ENCODE assay signal across 8 cellular contexts in the genomic region with DNA sequence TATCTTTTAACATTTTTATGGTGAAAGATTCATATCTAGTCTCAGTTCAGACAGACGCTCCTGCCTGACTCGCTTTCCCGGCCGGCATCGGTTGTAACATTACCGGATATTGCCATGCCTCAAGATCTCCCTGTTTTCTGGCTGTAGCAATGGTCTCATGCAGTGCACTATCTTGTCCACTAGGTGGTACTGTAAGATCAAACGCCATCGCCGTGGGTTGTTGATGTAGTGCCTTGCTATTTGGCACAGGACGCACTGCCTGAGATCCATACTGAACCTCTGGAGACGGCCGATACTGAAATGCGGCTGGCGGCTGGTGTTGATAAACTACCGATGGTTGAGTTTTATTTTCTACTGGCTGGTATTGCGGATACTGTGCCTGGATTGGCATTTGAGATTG.
A peak's percentile ranks its signal among the peaks of the same experiment; 100 is the strongest.
DNase-seq lines count a peak whose midpoint lies in the region; ATAC-seq, FAIRE-seq and TF ChIP-seq lines count a peak whose summit lies in the region.
"Not testable (repeated sequence)": the region's sequence is repeated elsewhere in the genome, so short reads cannot be mapped to it uniquely, and the experiment has no call there.

No MANE protein-coding gene starts in this region.

- H3K9me3 Mint-ChIP-seq in CD8-positive, alpha-beta T cell; activated CD8-positive, alpha-beta T cell treated with anti-CD3 and anti-CD28 coated beads, Interleukin-2, amount 10 ng/mL, durations not matched to agents 7 days and 5 days (ENCODE audit: insufficient read depth): not testable (repeated sequence)

- H3K27me3 ChIP-seq in CD8-positive, alpha-beta T cell (ENCODE audit: insufficient read depth, low read length); Peyer's patch; bronchial epithelial cell (ENCODE audit: control insufficient read depth, insufficient read depth, low read length); right cardiac atrium (ENCODE audit: control insufficient read depth, insufficient read depth); parathyroid adenoma (ENCODE audit: control insufficient read depth, insufficient read depth, low read length): not testable (repeated sequence)

- peak; percentile 81 for TF ChIP-seq CTCF in CD8-positive, alpha-beta T cell (IDR thresholded peaks at IDR 0.05)
- TF ChIP-seq CTCF in Peyer's patch (IDR thresholded peaks at IDR 0.05) (peak; percentile 57 to 86 (median 75)), bronchial epithelial cell (IDR thresholded peaks at IDR 0.05; ENCODE audit: insufficient read depth, low read length, severe bottlenecking) (peak; percentile 52), parathyroid adenoma (IDR thresholded peaks at IDR 0.05) (peak; percentile 71)

- not testable (repeated sequence) for H3K4me3 ChIP-seq in CD8-positive, alpha-beta T cell (ENCODE audit: low read depth, low read length); bronchial epithelial cell (ENCODE audit: low read depth, low read length); right cardiac atrium (ENCODE audit: low read length); parathyroid adenoma (ENCODE audit: low read depth, low read length)
- H3K4me3 ChIP-seq in Peyer's patch: peak overlapping the region in 1 of 4 donors; percentile 37

- not testable (repeated sequence) for H3K4me1 Mint-ChIP-seq in CD8-positive, alpha-beta T cell (ENCODE audit: low read depth); activated CD8-positive, alpha-beta T cell treated with anti-CD3 and anti-CD28 coated beads, Interleukin-2, amount 10 ng/mL, durations not matched to agents 7 days and 5 days (ENCODE audit: low read depth)

- TF ChIP-seq EP300 in Ishikawa (IDR thresholded peaks at IDR 0.05; ENCODE audit: borderline replicate concordance): not testable (repeated sequence)

- TF ChIP-seq POLR2A in Peyer's patch (IDR thresholded peaks at IDR 0.05): not testable (repeated sequence)

- H3K9ac ChIP-seq in parathyroid adenoma: not testable (repeated sequence)

- not testable (repeated sequence) for H3K4me1 ChIP-seq in CD8-positive, alpha-beta T cell (ENCODE audit: insufficient read depth, low read length); Peyer's patch; right cardiac atrium (ENCODE audit: control insufficient read depth, insufficient read depth, low read length); parathyroid adenoma

- ATAC-seq in CD8-positive, alpha-beta T cell; activated CD8-positive, alpha-beta T cell treated with anti-CD3 and anti-CD28 coated beads, Interleukin-2, amount 10 ng/mL, durations not matched to agents 7 days and 5 days; right cardiac atrium: not testable (repeated sequence)

- peak; percentile 65 for TF ChIP-seq RAD21 in Ishikawa (IDR thresholded peaks at IDR 0.05; ENCODE audit: low read depth)

- peak; percentile 2 to 69 (median 36) for DNase-seq in CD8-positive, alpha-beta T cell
- peak in 2 of 3 donors; percentile 42 to 75 for DNase-seq in Peyer's patch
- DNase-seq in activated CD8-positive, alpha-beta T cell treated with anti-CD3 and anti-CD28 coated beads, Interleukin-2, amount 10 ng/mL, durations not matched to agents 7 days and 5 days: peak; percentile 63
- DNase-seq in bronchial epithelial cell (ENCODE audit: low read depth): peak; percentile 56
- DNase-seq in right cardiac atrium: peak; percentile 55 to 82 (median 72)
- peak; percentile 2 to 28 for DNase-seq in stimulated activated CD8-positive, alpha-beta memory T cell treated with anti-CD3 and anti-CD28 coated beads, Interleukin-4, amount 100 ng/mL, for 4 hours (ENCODE audit: low read depth in 2 of 2, low spot score in 1 of 2)

- CTCF ChIA-PET in CD8-positive, alpha-beta T cell (lab: Charles Lee): interaction anchor here (1.4 kb wide), 1 partner anchor 126 kb away, joined by 3 read pairs; no protein-coding TSS in a partner anchor
- CTCF ChIA-PET in activated CD8-positive, alpha-beta T cell treated with anti-CD3 and anti-CD28 coated beads, Interleukin-2, amount 10 ng/mL, durations not matched to agents 7 days and 5 days (lab: Charles Lee): not testable (repeated sequence)

- H3K27ac Mint-ChIP-seq in CD8-positive, alpha-beta T cell; activated CD8-positive, alpha-beta T cell treated with anti-CD3 and anti-CD28 coated beads, Interleukin-2, amount 10 ng/mL, durations not matched to agents 7 days and 5 days: not testable (repeated sequence)

- 1% methylated on average over 16 of the region's 16 CpGs for WGBS in right cardiac atrium

- not testable (repeated sequence) for H3K9me3 ChIP-seq in CD8-positive, alpha-beta T cell (ENCODE audit: low read length); Peyer's patch; right cardiac atrium (ENCODE audit: control insufficient read depth, low read length); parathyroid adenoma (ENCODE audit: control insufficient read depth, low read length)

- peak overlapping the region; percentile 64 for H3K4me3 Mint-ChIP-seq in CD8-positive, alpha-beta T cell
- not testable (repeated sequence) for H3K4me3 Mint-ChIP-seq in activated CD8-positive, alpha-beta T cell treated with anti-CD3 and anti-CD28 coated beads, Interleukin-2, amount 10 ng/mL, durations not matched to agents 7 days and 5 days

- H2AFZ ChIP-seq in parathyroid adenoma: peak overlapping the region; percentile 33

- POLR2A ChIA-PET in CD8-positive, alpha-beta T cell (lab: Charles Lee); activated CD8-positive, alpha-beta T cell treated with anti-CD3 and anti-CD28 coated beads, Interleukin-2, amount 10 ng/mL, durations not matched to agents 7 days and 5 days (lab: Charles Lee): not testable (repeated sequence)

- not testable (repeated sequence) for H3K36me3 Mint-ChIP-seq in CD8-positive, alpha-beta T cell; activated CD8-positive, alpha-beta T cell treated with anti-CD3 and anti-CD28 coated beads, Interleukin-2, amount 10 ng/mL, durations not matched to agents 7 days and 5 days (ENCODE audit: low read depth)

- H3K4me2 ChIP-seq in parathyroid adenoma (ENCODE audit: low read length): not testable (repeated sequence)

- peaks cover 11% of the 10 kb centered on the region for H3K27me3 Mint-ChIP-seq in CD8-positive, alpha-beta T cell (ENCODE audit: low read depth)
- peaks cover 19% of the 10 kb centered on the region for H3K27me3 Mint-ChIP-seq in activated CD8-positive, alpha-beta T cell treated with anti-CD3 and anti-CD28 coated beads, Interleukin-2, amount 10 ng/mL, durations not matched to agents 7 days and 5 days (ENCODE audit: low read depth)

- FAIRE-seq in bronchial epithelial cell (lab: Jason Lieb, UNC): not testable (repeated sequence)

- H3K36me3 ChIP-seq in CD8-positive, alpha-beta T cell (ENCODE audit: insufficient read depth, low read length); Peyer's patch; bronchial epithelial cell (ENCODE audit: control insufficient read depth, insufficient read depth, low read length); parathyroid adenoma (ENCODE audit: control insufficient read depth, insufficient read depth, low read length): not testable (repeated sequence)

- not testable (repeated sequence) for H3K79me2 ChIP-seq in parathyroid adenoma

- intact Hi-C loops in CD8-positive, alpha-beta T cell (cut with DNase I, micrococcal nuclease): loop anchor here (2.0 to 10.0 kb wide), 3 partner anchors 126 to 620 kb away; no protein-coding TSS in a partner anchor
- intact Hi-C loops in right cardiac atrium (cut with DNase I): not testable (repeated sequence)

- H3K27ac ChIP-seq in CD8-positive, alpha-beta T cell (ENCODE audit: low read depth, low read length); Peyer's patch; right cardiac atrium (ENCODE audit: low read length); parathyroid adenoma: not testable (repeated sequence)

Comparison
In these comparisons a context has a peak if more than half of its experiments do, and no peak if none do; other contexts are left out.
1. DNase-seq: peak in every context shown above with its lines; median percentile 72 in right cardiac atrium; 63 in activated CD8-positive, alpha-beta T cell treated with anti-CD3 and anti-CD28 coated beads, Interleukin-2, amount 10 ng/mL, durations not matched to agents 7 days and 5 days; 58 in Peyer's patch; 56 in bronchial epithelial cell; 36 in CD8-positive, alpha-beta T cell; 15 in stimulated activated CD8-positive, alpha-beta memory T cell treated with anti-CD3 and anti-CD28 coated beads, Interleukin-4, amount 100 ng/mL, for 4 hours.